Comparison of ENCODE assay signal across 8 cellular contexts in genomic region chr3:129626744-129627349, GRCh38.
DNase-seq lines count a peak whose midpoint lies in the region; ATAC-seq and TF ChIP-seq lines count a peak whose summit lies in the region.

No MANE protein-coding gene starts in this region.

- peak; percentile 10 for TF ChIP-seq CTCF in GM10248 (IDR thresholded peaks at IDR 0.05; ENCODE audit: control extremely low read depth, extremely low read depth, low read depth, missing control alignments)
- no peak for TF ChIP-seq CTCF in astrocyte of the spinal cord (IDR thresholded peaks at IDR 0.05; ENCODE audit: low read depth, low read length)

- in situ Hi-C loops in astrocyte of the spinal cord (cut with HindIII; ENCODE audit: low sequenced_read_pairs) = no loop called here

- peak; percentile 93 for ATAC-seq in GM21576 (IDR thresholded peaks at IDR 0.05; ENCODE audit: unreplicated experiment)

- POLR2A ChIA-PET in GM10248 (lab: Yijun Ruan, JAX) = interaction anchor here (0.6 kb wide), 2 partner anchors 508 to 552 kb away, joined by 3 read pairs; no protein-coding TSS in a partner anchor
- POLR2A ChIA-PET in HEK293T (lab: Yijun Ruan, JAX) = interaction anchor here (0.7 to 1.7 kb wide), 4 partner anchors 10 to 136 kb away, joined by 3 to 6 read pairs (median 3); no protein-coding TSS in a partner anchor

- H3K4me3 ChIP-seq in astrocyte of the spinal cord (ENCODE audit: low read depth, low read length) (peak overlapping the region; percentile 13), iPS-11a (ENCODE audit: low read depth, low read length) (peak overlapping the region; percentile 75), skeletal muscle cell (ENCODE audit: low read depth, low read length) (peak overlapping the region; percentile 40)

- DNase-seq in GM10248 (ENCODE audit: extremely low spot score) = peak; percentile 97
- peak; percentile 99 for DNase-seq in HuH-7.5 (ENCODE audit: low spot score)
- DNase-seq in T-helper 1 cell = peak; percentile 31 to 73 (median 42)
- no peak for DNase-seq in astrocyte of the spinal cord (ENCODE audit: low read depth, low spot score)
- DNase-seq in skeletal muscle cell (ENCODE audit: low read depth) = no peak
- DNase-seq in HEK293T (ENCODE audit: extremely low spot score) = no peak

- CTCF ChIA-PET in GM10248 (lab: Yijun Ruan, JAX) = interaction anchor here (0.8 to 2.6 kb wide), 9 partner anchors 10 to 479 kb away, joined by 4 to 18 read pairs (median 8); no protein-coding TSS in a partner anchor
- CTCF ChIA-PET in HEK293T (lab: Yijun Ruan, JAX) = interaction anchor here (0.7 to 2.2 kb wide), 2 partner anchors 136 to 315 kb away, joined by 4 to 9 read pairs; no protein-coding TSS in a partner anchor

TF ChIP-seq in HEK293T, 16 proteins besides CTCF, POLR2A, EP300 and RAD21:
- no peak for TF ChIP-seq BHLHE40 (IDR thresholded peaks at IDR 0.05; ENCODE audit: borderline replicate concordance)
- TF ChIP-seq TARDBP (IDR thresholded peaks at IDR 0.05) = no peak
- no peak for TF ChIP-seq FOXA1 (IDR thresholded peaks at IDR 0.05)
- TF ChIP-seq L3MBTL2 (conservative IDR thresholded peaks at IDR 0.05) = no peak
- TF ChIP-seq PKNOX1 (IDR thresholded peaks at IDR 0.05) = no peak
- TF ChIP-seq SP1 (IDR thresholded peaks at IDR 0.05) = no peak
- no peak for TF ChIP-seq CTBP1 (IDR thresholded peaks at IDR 0.05; ENCODE audit: borderline replicate concordance)
- no peak for TF ChIP-seq LEF1 (IDR thresholded peaks at IDR 0.05; ENCODE audit: borderline replicate concordance)
- no peak for TF ChIP-seq HDGF (IDR thresholded peaks at IDR 0.05; ENCODE audit: borderline replicate concordance)
- TF ChIP-seq ZNF384 (IDR thresholded peaks at IDR 0.05) = no peak
- TF ChIP-seq ELF4 (IDR thresholded peaks at IDR 0.05) = no peak
- TF ChIP-seq NFRKB (IDR thresholded peaks at IDR 0.05) = no peak
- no peak for TF ChIP-seq SUZ12 (IDR thresholded peaks at IDR 0.05)
- no peak for TF ChIP-seq FOXK2 (IDR thresholded peaks at IDR 0.05)
- no peak for TF ChIP-seq ARNT (IDR thresholded peaks at IDR 0.05)
- no peak for TF ChIP-seq FOXM1 (IDR thresholded peaks at IDR 0.05; ENCODE audit: borderline replicate concordance)

Comparison
In these comparisons a context has a peak if more than half of its experiments do, and no peak if none do; other contexts are left out.
1. DNase-seq: peak in GM10248 (single experiment), HuH-7.5 (single experiment) and T-helper 1 cell (5 of 5); none in astrocyte of the spinal cord (single experiment), skeletal muscle cell (single experiment) and HEK293T (single experiment).
2. H3K4me3 ChIP-seq: peak in every context shown above with its lines; median percentile 75 in iPS-11a; 40 in skeletal muscle cell; 13 in astrocyte of the spinal cord.